In genomic region chr1:245583081-245583480, GRCh38 we compare ENCODE assay signal across 20 cellular contexts.
"Had no signal": no experiment of that assay in that cellular context is flagged by ENCODE, and none has a peak within 500 bp of the region (broad histone marks: within the 10 kb centered on the region; RNA-seq: fewer than 3 reads in every experiment).

No MANE protein-coding gene starts in this region.

- H2AFZ ChIP-seq: parathyroid adenoma had no signal

- H3K27ac ChIP-seq: epithelial cell of prostate, foreskin keratinocyte, heart left ventricle, parathyroid adenoma, spleen, thoracic aorta had no signal

- H3K9me3 ChIP-seq: heart left ventricle, sigmoid colon, spleen, thoracic aorta had no signal

- ATAC-seq: activated CD8-positive, alpha-beta T cell treated with anti-CD3 and anti-CD28 coated beads for 36 hours; activated naive CD8-positive, alpha-beta T cell treated with anti-CD3 and anti-CD28 coated beads, Interleukin-2, amount 50 U/mL, for 24 hours; foreskin keratinocyte; natural killer cell; stimulated activated memory B cell treated with anti-CD40 and anti-IgM and Interleukin-4, amounts not matched to agents 10 μg/mL and 1 μg/mL and 100 μg/mL, for 72 hours had no signal

- H3K79me2 ChIP-seq: parathyroid adenoma had no signal

- H3K4me3 Mint-ChIP-seq: activated CD4-positive, alpha-beta T cell treated with anti-CD3 and anti-CD28 coated beads, Interleukin-2, amount 10 ng/mL, durations not matched to agents 24 days and 14 days; activated CD8-positive, alpha-beta T cell treated with anti-CD3 and anti-CD28 coated beads for 36 hours; activated naive CD4-positive, alpha-beta T cell treated with anti-CD3 and anti-CD28 coated beads, Interleukin-2, amount 10 ng/mL, durations not matched to agents 7 days and 5 days; activated naive CD8-positive, alpha-beta T cell treated with anti-CD3 and anti-CD28 coated beads, Interleukin-2, amount 50 U/mL, for 24 hours; natural killer cell; stimulated activated memory B cell treated with anti-CD40 and anti-IgM and Interleukin-4, amounts not matched to agents 10 μg/mL and 1 μg/mL and 100 μg/mL, for 72 hours had no signal

- H3K36me3 ChIP-seq: heart left ventricle, sigmoid colon, spleen, thoracic aorta had no signal

- H3K36me3 Mint-ChIP-seq: activated naive CD4-positive, alpha-beta T cell treated with anti-CD3 and anti-CD28 coated beads, Interleukin-2, amount 10 ng/mL, durations not matched to agents 7 days and 5 days; natural killer cell; stimulated activated memory B cell treated with anti-CD40 and anti-IgM and Interleukin-4, amounts not matched to agents 10 μg/mL and 1 μg/mL and 100 μg/mL, for 72 hours had no signal

- H3K9me3 Mint-ChIP-seq: activated CD4-positive, alpha-beta T cell treated with anti-CD3 and anti-CD28 coated beads, Interleukin-2, amount 10 ng/mL, durations not matched to agents 24 days and 14 days; activated CD8-positive, alpha-beta T cell treated with anti-CD3 and anti-CD28 coated beads for 36 hours; activated naive CD4-positive, alpha-beta T cell treated with anti-CD3 and anti-CD28 coated beads, Interleukin-2, amount 10 ng/mL, durations not matched to agents 7 days and 5 days; activated naive CD8-positive, alpha-beta T cell treated with anti-CD3 and anti-CD28 coated beads, Interleukin-2, amount 50 U/mL, for 24 hours; activated T-helper 2 cell treated with anti-CD3 and anti-CD28 coated beads, Interferon-gamma antibody, Interleukin-2, Interleukin-4, amounts not matched to agents 10 μg/mL and 5 μg/mL and 100 μg/mL, durations not matched to agents 14 hours and 24 hours and 36 hours; natural killer cell; stimulated activated memory B cell treated with anti-CD40 and anti-IgM and Interleukin-4, amounts not matched to agents 10 μg/mL and 1 μg/mL and 100 μg/mL, for 72 hours had no signal

- H3K27me3 Mint-ChIP-seq: activated CD4-positive, alpha-beta T cell treated with anti-CD3 and anti-CD28 coated beads, Interleukin-2, amount 10 ng/mL, durations not matched to agents 24 days and 14 days; activated CD8-positive, alpha-beta T cell treated with anti-CD3 and anti-CD28 coated beads for 36 hours; activated naive CD4-positive, alpha-beta T cell treated with anti-CD3 and anti-CD28 coated beads, Interleukin-2, amount 10 ng/mL, durations not matched to agents 7 days and 5 days had no signal

- H3K4me1 ChIP-seq: foreskin keratinocyte, heart left ventricle, parathyroid adenoma, spleen had no signal

- DNase-seq: activated CD4-positive, alpha-beta T cell treated with anti-CD3 and anti-CD28 coated beads, Interleukin-2, amount 10 ng/mL, durations not matched to agents 24 days and 14 days; activated CD8-positive, alpha-beta T cell treated with anti-CD3 and anti-CD28 coated beads for 36 hours; activated naive CD4-positive, alpha-beta T cell treated with anti-CD3 and anti-CD28 coated beads, Interleukin-2, amount 10 ng/mL, durations not matched to agents 7 days and 5 days; activated naive CD8-positive, alpha-beta T cell treated with anti-CD3 and anti-CD28 coated beads, Interleukin-2, amount 50 U/mL, for 24 hours; activated T-cell treated with anti-CD3 and anti-CD28 coated beads, Interleukin-2, amount 50 U/mL, for 1 hour; aorta; foreskin keratinocyte; mesendoderm; natural killer cell; sigmoid colon; spleen; stimulated activated CD4-positive, alpha-beta T cell treated with anti-CD3 and anti-CD28 coated beads, Interleukin-4, amount 100 ng/mL, for 4 hours; T-helper 1 cell; T1000 had no signal

- H3K27me3 ChIP-seq: foreskin keratinocyte, spleen had no signal

- H3K4me3 ChIP-seq: heart left ventricle, sigmoid colon, spleen, thoracic aorta had no signal

- H3K9ac ChIP-seq: parathyroid adenoma had no signal

- H3K4me1 Mint-ChIP-seq: activated CD4-positive, alpha-beta T cell treated with anti-CD3 and anti-CD28 coated beads, Interleukin-2, amount 10 ng/mL, durations not matched to agents 24 days and 14 days; activated naive CD4-positive, alpha-beta T cell treated with anti-CD3 and anti-CD28 coated beads, Interleukin-2, amount 10 ng/mL, durations not matched to agents 7 days and 5 days; activated naive CD8-positive, alpha-beta T cell treated with anti-CD3 and anti-CD28 coated beads, Interleukin-2, amount 50 U/mL, for 24 hours; natural killer cell had no signal

- H3K27ac Mint-ChIP-seq: activated CD4-positive, alpha-beta T cell treated with anti-CD3 and anti-CD28 coated beads, Interleukin-2, amount 10 ng/mL, durations not matched to agents 24 days and 14 days; activated CD8-positive, alpha-beta T cell treated with anti-CD3 and anti-CD28 coated beads for 36 hours; activated naive CD4-positive, alpha-beta T cell treated with anti-CD3 and anti-CD28 coated beads, Interleukin-2, amount 10 ng/mL, durations not matched to agents 7 days and 5 days; activated naive CD8-positive, alpha-beta T cell treated with anti-CD3 and anti-CD28 coated beads, Interleukin-2, amount 50 U/mL, for 24 hours; activated T-helper 2 cell treated with anti-CD3 and anti-CD28 coated beads, Interferon-gamma antibody, Interleukin-2, Interleukin-4, amounts not matched to agents 10 μg/mL and 5 μg/mL and 100 μg/mL, durations not matched to agents 14 hours and 24 hours and 36 hours; natural killer cell; stimulated activated memory B cell treated with anti-CD40 and anti-IgM and Interleukin-4, amounts not matched to agents 10 μg/mL and 1 μg/mL and 100 μg/mL, for 72 hours had no signal
